8 cellular contexts compared by ENCODE assay signal in genomic region chr14:54669759-54670630, GRCh38.
DNase-seq lines count a peak whose midpoint lies in the region; ATAC-seq and TF ChIP-seq lines count a peak whose summit lies in the region.

No MANE protein-coding gene starts in this region.

- TF ChIP-seq CTCF in gastroesophageal sphincter (IDR thresholded peaks at IDR 0.05), result no peak

- no peaks in the 10 kb centered on the region for H3K9me3 ChIP-seq in gastroesophageal sphincter

- H3K4me3 Mint-ChIP-seq in stimulated activated naive CD8-positive, alpha-beta T cell treated with anti-CD3 and anti-CD28 coated beads, Interleukin-15, amount 100 ng/mL, for 72 hours, result peak overlapping the region; percentile 38 to 46

- TF ChIP-seq EP300 in gastroesophageal sphincter (IDR thresholded peaks at IDR 0.05), result no peak

- peaks cover 44% of the 10 kb centered on the region for H3K4me1 Mint-ChIP-seq in stimulated activated naive CD8-positive, alpha-beta T cell treated with anti-CD3 and anti-CD28 coated beads, Interleukin-15, amount 100 ng/mL, for 72 hours

- ATAC-seq in gastroesophageal sphincter (peak; percentile 63), HG03097 (IDR thresholded peaks at IDR 0.05; ENCODE audit: low FRiP score, unreplicated experiment) (no peak), GM19455 (IDR thresholded peaks at IDR 0.05; ENCODE audit: unreplicated experiment) (no peak)
- ATAC-seq in stimulated activated naive CD8-positive, alpha-beta T cell treated with anti-CD3 and anti-CD28 coated beads, Interleukin-15, amount 100 ng/mL, for 72 hours, result peak; percentile 90

- TF ChIP-seq POLR2A in gastroesophageal sphincter (IDR thresholded peaks at IDR 0.05), result no peak

- no peaks in the 10 kb centered on the region for H3K9me3 Mint-ChIP-seq in stimulated activated naive CD8-positive, alpha-beta T cell treated with anti-CD3 and anti-CD28 coated beads, Interleukin-15, amount 100 ng/mL, for 72 hours

- H3K27ac ChIP-seq in gastroesophageal sphincter, result peak overlapping the region; percentile 2 to 88 (median 64)

- peak overlapping the region; percentile 27 to 32 for H3K27ac Mint-ChIP-seq in stimulated activated naive CD8-positive, alpha-beta T cell treated with anti-CD3 and anti-CD28 coated beads, Interleukin-15, amount 100 ng/mL, for 72 hours

- 51 to 66% methylated on average over 16 to 20 of the region's 20 CpGs for WGBS in gastroesophageal sphincter (ENCODE audit: low coverage in 1 of 2), 2 donors

- peak; percentile 12 for DNase-seq in activated CD4-positive, alpha-beta T cell treated with anti-CD3 and anti-CD28 coated beads for 48 hours
- no peak for DNase-seq in activated CD4-positive, alpha-beta T cell treated with anti-CD3 and anti-CD28 coated beads, Interleukin-2, amount 50 U/mL, for 1 hour
- DNase-seq in activated CD8-positive, alpha-beta memory T cell treated with anti-CD3 and anti-CD28 coated beads, Interleukin-2, amount 50 U/mL, for 1 hour (ENCODE audit: extremely low read depth), result peak; percentile 11
- DNase-seq in stimulated activated naive CD8-positive, alpha-beta T cell treated with anti-CD3 and anti-CD28 coated beads, Interleukin-15, amount 100 ng/mL, for 72 hours, result peak; percentile 32 to 53
- no peak for DNase-seq in activated CD4-positive, CD25-positive, alpha-beta regulatory T cell (lab: John Stamatoyannopoulos, UW)

- H3K4me3 ChIP-seq in gastroesophageal sphincter, result no peak overlapping the region

- peaks cover 15 to 71% (median 26%) of the 10 kb centered on the region in 3 donors for H3K4me1 ChIP-seq in gastroesophageal sphincter

- no peaks in the 10 kb centered on the region for H3K27me3 ChIP-seq in gastroesophageal sphincter

- H3K36me3 ChIP-seq in gastroesophageal sphincter, result no peaks in the 10 kb centered on the region

- peaks cover 48% of the 10 kb centered on the region for H3K27me3 Mint-ChIP-seq in stimulated activated naive CD8-positive, alpha-beta T cell treated with anti-CD3 and anti-CD28 coated beads, Interleukin-15, amount 100 ng/mL, for 72 hours

Comparison
In these comparisons a context has a peak if more than half of its experiments do, and no peak if none do; other contexts are left out.
1. DNase-seq: peak in activated CD4-positive, alpha-beta T cell treated with anti-CD3 and anti-CD28 coated beads for 48 hours (single experiment), activated CD8-positive, alpha-beta memory T cell treated with anti-CD3 and anti-CD28 coated beads, Interleukin-2, amount 50 U/mL, for 1 hour (single experiment) and stimulated activated naive CD8-positive, alpha-beta T cell treated with anti-CD3 and anti-CD28 coated beads, Interleukin-15, amount 100 ng/mL, for 72 hours (2 of 2); none in activated CD4-positive, alpha-beta T cell treated with anti-CD3 and anti-CD28 coated beads, Interleukin-2, amount 50 U/mL, for 1 hour (single experiment) and activated CD4-positive, CD25-positive, alpha-beta regulatory T cell (0 of 4).
2. ATAC-seq: peak in gastroesophageal sphincter (single experiment) and stimulated activated naive CD8-positive, alpha-beta T cell treated with anti-CD3 and anti-CD28 coated beads, Interleukin-15, amount 100 ng/mL, for 72 hours (single experiment); none in HG03097 (single experiment) and GM19455 (single experiment).